9 cellular contexts compared by ENCODE assay signal in the genomic region with DNA sequence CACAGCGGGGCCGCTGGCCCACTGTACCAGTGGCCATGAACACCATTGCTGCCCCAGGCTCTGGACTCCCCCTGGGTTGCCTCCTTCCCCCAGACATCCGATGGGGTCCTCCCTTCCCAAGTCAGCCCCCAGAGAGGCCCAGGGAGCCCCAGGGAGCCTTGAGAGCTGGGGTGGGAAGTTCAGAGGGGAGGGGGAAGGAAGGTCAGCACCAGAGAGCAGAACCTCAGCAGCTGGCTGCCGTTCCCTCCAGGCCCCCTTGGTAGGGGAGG. TPM values are rescaled to one million over a fixed set of nuclear protein-coding genes. Genes with fewer than 3 reads are reported as not detected.
A peak's percentile ranks its signal among the peaks of the same experiment; 100 is the strongest.
DNase-seq lines count a peak whose midpoint lies in the region; ATAC-seq and TF ChIP-seq lines count a peak whose summit lies in the region.
"Had no signal": no experiment of that assay in that cellular context is flagged by ENCODE, and none has a peak within 500 bp of the region (broad histone marks: within the 10 kb centered on the region; RNA-seq: fewer than 3 reads in every experiment).

No MANE protein-coding gene starts in this region.

- H3K9me3 ChIP-seq in lung (ENCODE audit: control insufficient read depth in 2 of 2, insufficient read depth in 1 of 2, low read length in 1 of 2), result no peaks in the 10 kb centered on the region
- H3K9me3 ChIP-seq in upper lobe of right lung, result no peaks in the 10 kb centered on the region

- H3K4me3 ChIP-seq in lung (no peak overlapping the region), upper lobe of right lung (peak overlapping the region; percentile 60)

- no peak for DNase-seq in activated naive CD4-positive, alpha-beta T cell treated with Interleukin-2 at 50 U/mL for 16 hours
- no peak for DNase-seq in activated T-helper 2 cell treated with anti-CD3 and anti-CD28 coated beads, Interferon-gamma antibody, Interleukin-2, Interleukin-4, amounts not matched to agents 10 μg/mL and 5 μg/mL and 100 μg/mL, durations not matched to agents 14 hours and 24 hours and 36 hours (ENCODE audit: low spot score)
- DNase-seq in lung (ENCODE audit: low spot score), result no peak
- DNase-seq in upper lobe of right lung, result no peak
- no peak for DNase-seq in NCI-H1105 (lab: John Stamatoyannopoulos, UW)
- DNase-seq in middle frontal gyrus (ENCODE audit: extremely low spot score, low spot score), result no peak
- no peak for DNase-seq in COR-L47 (lab: John Stamatoyannopoulos, UW)

- H3K9me3 Mint-ChIP-seq in activated naive CD4-positive, alpha-beta T cell treated with anti-CD3 and anti-CD28 coated beads, Interleukin-2, amount 50 U/mL, for 24 hours, result no peaks in the 10 kb centered on the region
- no peaks in the 10 kb centered on the region for H3K9me3 Mint-ChIP-seq in activated T-helper 2 cell treated with anti-CD3 and anti-CD28 coated beads, Interferon-gamma antibody, Interleukin-2, Interleukin-4, amounts not matched to agents 10 μg/mL and 5 μg/mL and 100 μg/mL, durations not matched to agents 14 hours and 24 hours and 36 hours

- peaks cover 5% of the 10 kb centered on the region for H3K36me3 Mint-ChIP-seq in activated naive CD4-positive, alpha-beta T cell treated with anti-CD3 and anti-CD28 coated beads, Interleukin-2, amount 50 U/mL, for 24 hours
- H3K36me3 Mint-ChIP-seq in activated T-helper 2 cell treated with anti-CD3 and anti-CD28 coated beads, Interferon-gamma antibody, Interleukin-2, Interleukin-4, amounts not matched to agents 10 μg/mL and 5 μg/mL and 100 μg/mL, durations not matched to agents 14 hours and 24 hours and 36 hours (ENCODE audit: low read depth), result peaks cover 45% of the 10 kb centered on the region

- H3K4me3 Mint-ChIP-seq in activated naive CD4-positive, alpha-beta T cell treated with anti-CD3 and anti-CD28 coated beads, Interleukin-2, amount 50 U/mL, for 24 hours, result peak overlapping the region; percentile 91
- H3K4me3 Mint-ChIP-seq in activated T-helper 2 cell treated with anti-CD3 and anti-CD28 coated beads, Interferon-gamma antibody, Interleukin-2, Interleukin-4, amounts not matched to agents 10 μg/mL and 5 μg/mL and 100 μg/mL, durations not matched to agents 14 hours and 24 hours and 36 hours (ENCODE audit: low read depth), result peak overlapping the region; percentile 86

- H3K4me1 ChIP-seq in lung (ENCODE audit: control insufficient read depth in 2 of 2, insufficient read depth in 2 of 2, low read length in 2 of 2) (peaks cover 0 to 9% of the 10 kb centered on the region in 2 donors), upper lobe of right lung (peaks cover 18% of the 10 kb centered on the region)

- ATAC-seq in lung (ENCODE audit: insufficient read depth, low FRiP score) (peak; percentile 28), upper lobe of right lung (no peak)

- TF ChIP-seq CTCF in lung (IDR thresholded peaks at IDR 0.05; ENCODE audit: control extremely low read depth, extremely low read depth) (no peak), upper lobe of right lung (IDR thresholded peaks at IDR 0.05) (no peak)

- intact Hi-C loops in activated T-helper 2 cell treated with anti-CD3 and anti-CD28 coated beads, Interferon-gamma antibody, Interleukin-2, Interleukin-4, amounts not matched to agents 10 μg/mL and 5 μg/mL and 100 μg/mL, durations not matched to agents 14 hours and 24 hours and 36 hours (cut with micrococcal nuclease), result loop anchor here (5.0 to 10.0 kb wide), 3 partner anchors 162 to 448 kb away; partner anchors contain the start of genes EMD, FLNA, MECP2 and PLXNB3
- intact Hi-C loops in upper lobe of right lung (cut with DNase I), result no loop called here

- H3K36me3 ChIP-seq in lung (ENCODE audit: control insufficient read depth in 2 of 2, insufficient read depth in 2 of 2, low read length in 2 of 2), result peaks cover 0 to 5% of the 10 kb centered on the region in 2 donors
- H3K36me3 ChIP-seq in upper lobe of right lung, result peaks cover 6% of the 10 kb centered on the region

- H3K27ac Mint-ChIP-seq in activated naive CD4-positive, alpha-beta T cell treated with anti-CD3 and anti-CD28 coated beads, Interleukin-2, amount 50 U/mL, for 24 hours, result peak overlapping the region; percentile 90
- H3K27ac Mint-ChIP-seq in activated T-helper 2 cell treated with anti-CD3 and anti-CD28 coated beads, Interferon-gamma antibody, Interleukin-2, Interleukin-4, amounts not matched to agents 10 μg/mL and 5 μg/mL and 100 μg/mL, durations not matched to agents 14 hours and 24 hours and 36 hours, result peak overlapping the region; percentile 99

- H3K27me3 Mint-ChIP-seq in activated naive CD4-positive, alpha-beta T cell treated with anti-CD3 and anti-CD28 coated beads, Interleukin-2, amount 50 U/mL, for 24 hours, result no peaks in the 10 kb centered on the region
- no peaks in the 10 kb centered on the region for H3K27me3 Mint-ChIP-seq in activated T-helper 2 cell treated with anti-CD3 and anti-CD28 coated beads, Interferon-gamma antibody, Interleukin-2, Interleukin-4, amounts not matched to agents 10 μg/mL and 5 μg/mL and 100 μg/mL, durations not matched to agents 14 hours and 24 hours and 36 hours (ENCODE audit: low read depth)

- no peaks in the 10 kb centered on the region for H3K27me3 ChIP-seq in lung (ENCODE audit: control insufficient read depth, insufficient read depth)
- no peaks in the 10 kb centered on the region for H3K27me3 ChIP-seq in upper lobe of right lung

- H3K27ac ChIP-seq in lung (ENCODE audit: low read depth in 1 of 2, low read length in 1 of 2), result peak overlapping the region; percentile 90 to 96
- peak overlapping the region; percentile 92 for H3K27ac ChIP-seq in upper lobe of right lung

- peaks cover 36% of the 10 kb centered on the region for H3K4me1 Mint-ChIP-seq in activated naive CD4-positive, alpha-beta T cell treated with anti-CD3 and anti-CD28 coated beads, Interleukin-2, amount 50 U/mL, for 24 hours
- peaks cover 24% of the 10 kb centered on the region for H3K4me1 Mint-ChIP-seq in activated T-helper 2 cell treated with anti-CD3 and anti-CD28 coated beads, Interferon-gamma antibody, Interleukin-2, Interleukin-4, amounts not matched to agents 10 μg/mL and 5 μg/mL and 100 μg/mL, durations not matched to agents 14 hours and 24 hours and 36 hours (ENCODE audit: low read depth)

- WGBS in lung, 2 donors, result 8 to 28% methylated on average over 2 to 4 of the region's 4 CpGs

RNA-seq across cellular contexts. Expression of gene ARHGAP4, which starts 0.5 kb away (rescaled TPM):
- 128 and 135 TPM in 2 replicates for total RNA-seq in activated T-helper 2 cell treated with anti-CD3 and anti-CD28 coated beads, Interferon-gamma antibody, Interleukin-2, Interleukin-4, amounts not matched to agents 10 μg/mL and 5 μg/mL and 100 μg/mL, durations not matched to agents 14 hours and 24 hours and 36 hours
- total RNA-seq in lung (10 to 100 TPM; 34.2 to 85.4 TPM), upper lobe of right lung (69.8 TPM)
- 100 to 1,000 TPM in 1 of 2 donors, 10 to 100 TPM in 1; 75.3 to 114 TPM for polyA plus RNA-seq in lung

RNA-seq across cellular contexts. Expression of gene NAA10, which starts 8.3 kb away (rescaled TPM):
- total RNA-seq in activated T-helper 2 cell treated with anti-CD3 and anti-CD28 coated beads, Interferon-gamma antibody, Interleukin-2, Interleukin-4, amounts not matched to agents 10 μg/mL and 5 μg/mL and 100 μg/mL, durations not matched to agents 14 hours and 24 hours and 36 hours, result 127 and 128 TPM in 2 replicates
- total RNA-seq in lung (10 to 100 TPM; 33.1 to 92.0 TPM), upper lobe of right lung (84.6 TPM)
- 100 to 1,000 TPM; 117 to 146 TPM for polyA plus RNA-seq in lung

RNA-seq across cellular contexts. Expression of gene RENBP, which starts 17.9 kb away (rescaled TPM):
- 11.4 and 12.4 TPM in 2 replicates for total RNA-seq in activated T-helper 2 cell treated with anti-CD3 and anti-CD28 coated beads, Interferon-gamma antibody, Interleukin-2, Interleukin-4, amounts not matched to agents 10 μg/mL and 5 μg/mL and 100 μg/mL, durations not matched to agents 14 hours and 24 hours and 36 hours
- 10 to 100 TPM; 16.6 to 53.5 TPM for total RNA-seq in lung
- polyA plus RNA-seq in lung, result 10 to 100 TPM; 70.4 to 90.8 TPM
- total RNA-seq in upper lobe of right lung, result 46.4 TPM

RNA-seq across cellular contexts. Expression of gene AVPR2, which starts 22.1 kb away (rescaled TPM):
- total RNA-seq in activated T-helper 2 cell treated with anti-CD3 and anti-CD28 coated beads, Interferon-gamma antibody, Interleukin-2, Interleukin-4, amounts not matched to agents 10 μg/mL and 5 μg/mL and 100 μg/mL, durations not matched to agents 14 hours and 24 hours and 36 hours, result not detected in 2 replicates
- total RNA-seq in lung, result 1 to 10 TPM in 1 of 2 donors, under 1 TPM in 1; 0.98 to 2.5 TPM
- polyA plus RNA-seq in lung, result under 1 TPM; 0.51 to 0.70 TPM
- 3.0 TPM for total RNA-seq in upper lobe of right lung
- total RNA-seq: pulmonary artery endothelial cell had no signal

RNA-seq across cellular contexts. Expression of gene L1CAM, which starts 40.6 kb away (rescaled TPM):
- total RNA-seq in activated T-helper 2 cell treated with anti-CD3 and anti-CD28 coated beads, Interferon-gamma antibody, Interleukin-2, Interleukin-4, amounts not matched to agents 10 μg/mL and 5 μg/mL and 100 μg/mL, durations not matched to agents 14 hours and 24 hours and 36 hours, result 0.83 and 0.98 TPM in 2 replicates
- total RNA-seq in lung, result under 1 TPM; 0.74 to 0.83 TPM
- polyA plus RNA-seq in lung, result under 1 TPM; 0.19 to 0.20 TPM
- 1.2 TPM for total RNA-seq in upper lobe of right lung
